1 cellular context compared by ENCODE assay signal in the genomic region with DNA sequence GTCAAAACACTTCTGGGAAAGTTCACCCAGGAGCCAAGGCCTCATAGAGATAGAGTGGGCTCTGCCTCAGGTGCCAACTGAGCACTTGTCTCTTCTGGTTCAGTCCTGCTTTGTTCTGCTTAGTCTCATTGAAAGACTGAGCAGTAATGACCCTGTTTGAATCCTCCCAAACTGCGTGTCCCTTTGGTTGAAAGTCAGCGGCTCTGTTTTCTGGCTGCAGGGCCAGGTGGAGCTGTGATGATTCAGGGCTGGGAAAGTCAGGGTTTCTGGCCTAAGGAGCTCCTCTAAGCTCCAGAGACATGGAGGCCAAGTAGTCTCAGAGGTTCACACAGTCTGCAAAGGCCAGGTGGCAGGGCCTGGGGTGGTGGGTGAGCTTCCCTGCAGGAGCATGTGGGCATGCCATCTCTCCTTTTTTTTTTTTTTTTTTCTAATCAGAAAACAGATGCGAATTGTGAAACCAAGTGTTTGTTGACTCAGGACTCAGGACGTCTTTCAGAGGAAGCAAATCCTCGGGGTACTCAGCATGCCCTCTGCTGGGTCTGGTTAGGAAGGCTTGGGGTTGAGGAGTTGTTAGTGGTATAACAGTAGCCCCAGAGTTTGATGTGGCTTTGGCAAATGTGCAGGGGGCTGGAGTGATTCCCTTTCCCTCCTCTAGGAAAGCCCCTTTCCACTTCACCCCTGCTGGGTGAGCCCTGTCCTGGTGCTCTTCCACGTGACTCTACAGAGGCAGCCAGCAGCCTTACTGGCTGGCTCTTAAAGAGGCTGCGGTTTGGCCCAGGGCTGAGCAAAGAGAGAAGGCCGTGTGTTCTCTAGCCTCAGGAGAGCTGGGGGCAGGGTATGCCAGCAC.
A peak's percentile ranks its signal among the peaks of the same experiment; 100 is the strongest.
TF ChIP-seq lines count a peak whose summit lies in the region.

No MANE protein-coding gene starts in this region.

TF ChIP-seq in HepG2, 621 proteins besides CTCF, POLR2A, EP300 and RAD21 (continued from another document and continues in another):
- 0 out of 2 replicates have a peak, but pooled peaks have one; percentile 5 for TF ChIP-seq ZNF879 (CRISPR knock-in tag; IDR thresholded peaks at IDR 0.05)
- peak; percentile 14; the same call in 1 of the 2 replicates for TF ChIP-seq PITX1 (CRISPR knock-in tag; IDR thresholded peaks at IDR 0.05)
- no peak for TF ChIP-seq RFX1 (IDR thresholded peaks at IDR 0.05)
- TF ChIP-seq ZNF329 (CRISPR knock-in tag; IDR thresholded peaks at IDR 0.05; ENCODE audit: low read depth) = no peak
- peak; percentile 36; the same call in 1 of the 2 replicates for TF ChIP-seq SALL1 (CRISPR knock-in tag; IDR thresholded peaks at IDR 0.05)
- TF ChIP-seq KLF16 (CRISPR knock-in tag; IDR thresholded peaks at IDR 0.05) = no peak
- TF ChIP-seq JARID2 (CRISPR knock-in tag; IDR thresholded peaks at IDR 0.05; ENCODE audit: insufficient replicate concordance) = no peak
- no peak for TF ChIP-seq NCOR1 (IDR thresholded peaks at IDR 0.05; ENCODE audit: borderline replicate concordance, low read length)
- no peak for TF ChIP-seq ZNF326 (CRISPR knock-in tag; IDR thresholded peaks at IDR 0.05; ENCODE audit: borderline replicate concordance)
- TF ChIP-seq GATAD2A (CRISPR knock-in tag; IDR thresholded peaks at IDR 0.05) = peak; percentile 78
- no peak for TF ChIP-seq ZSCAN12 (CRISPR knock-in tag; IDR thresholded peaks at IDR 0.05)
- TF ChIP-seq CENPX (CRISPR knock-in tag; IDR thresholded peaks at IDR 0.05) = no peak
- TF ChIP-seq, protein P1, sequence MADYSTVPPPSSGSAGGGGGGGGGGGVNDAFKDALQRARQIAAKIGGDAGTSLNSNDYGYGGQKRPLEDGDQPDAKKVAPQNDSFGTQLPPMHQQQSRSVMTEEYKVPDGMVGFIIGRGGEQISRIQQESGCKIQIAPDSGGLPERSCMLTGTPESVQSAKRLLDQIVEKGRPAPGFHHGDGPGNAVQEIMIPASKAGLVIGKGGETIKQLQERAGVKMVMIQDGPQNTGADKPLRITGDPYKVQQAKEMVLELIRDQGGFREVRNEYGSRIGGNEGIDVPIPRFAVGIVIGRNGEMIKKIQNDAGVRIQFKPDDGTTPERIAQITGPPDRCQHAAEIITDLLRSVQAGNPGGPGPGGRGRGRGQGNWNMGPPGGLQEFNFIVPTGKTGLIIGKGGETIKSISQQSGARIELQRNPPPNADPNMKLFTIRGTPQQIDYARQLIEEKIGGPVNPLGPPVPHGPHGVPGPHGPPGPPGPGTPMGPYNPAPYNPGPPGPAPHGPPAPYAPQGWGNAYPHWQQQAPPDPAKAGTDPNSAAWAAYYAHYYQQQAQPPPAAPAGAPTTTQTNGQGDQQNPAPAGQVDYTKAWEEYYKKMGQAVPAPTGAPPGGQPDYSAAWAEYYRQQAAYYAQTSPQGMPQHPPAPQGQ (CRISPR knock-in tag; IDR thresholded peaks at IDR 0.05; ENCODE audit: borderline replicate concordance) = no peak
- no peak for TF ChIP-seq TEAD2 (CRISPR knock-in tag; IDR thresholded peaks at IDR 0.05)
- no peak; the same call in 1 of the 2 replicates for TF ChIP-seq GATAD1 (CRISPR knock-in tag; IDR thresholded peaks at IDR 0.05)
- peak; percentile 50 for TF ChIP-seq XRCC5 (optimal IDR thresholded peaks at IDR 0.05; ENCODE audit: low read length)
- no peak for TF ChIP-seq ZFX (CRISPR knock-in tag; IDR thresholded peaks at IDR 0.05; ENCODE audit: low read depth)
- TF ChIP-seq ZNF792 (CRISPR knock-in tag; IDR thresholded peaks at IDR 0.05) = no peak
- TF ChIP-seq SUZ12 (IDR thresholded peaks at IDR 0.05; ENCODE audit: low read depth, low read length) = no peak
- TF ChIP-seq ZNF562 (CRISPR knock-in tag; IDR thresholded peaks at IDR 0.05; ENCODE audit: borderline replicate concordance) = no peak
- TF ChIP-seq ZNF598 (CRISPR knock-in tag; IDR thresholded peaks at IDR 0.05; ENCODE audit: borderline replicate concordance) = peak; percentile 54; the same call in 1 of the 2 replicates
- TF ChIP-seq MAFK (conservative IDR thresholded peaks at IDR 0.05 in 1 of 2, IDR thresholded peaks at IDR 0.05 in 1 of 2; ENCODE audit: low read length in 2 of 2) = no peak
- no peak for TF ChIP-seq MTA3 (CRISPR knock-in tag; IDR thresholded peaks at IDR 0.05)
- no peak for TF ChIP-seq NR2F6 (IDR thresholded peaks at IDR 0.05)
- no peak for TF ChIP-seq NR2F6 (CRISPR knock-in tag; IDR thresholded peaks at IDR 0.05)
- TF ChIP-seq KDM3A (CRISPR knock-in tag; IDR thresholded peaks at IDR 0.05; ENCODE audit: low read depth) = no peak; the same call in 1 of the 2 replicates
- TF ChIP-seq SKI (IDR thresholded peaks at IDR 0.05; ENCODE audit: partially characterized antibody) = no peak
- no peak for TF ChIP-seq ADNP (CRISPR knock-in tag; IDR thresholded peaks at IDR 0.05)
- no peak for TF ChIP-seq HIVEP1 (CRISPR knock-in tag; IDR thresholded peaks at IDR 0.05)
- no peak for TF ChIP-seq NFE2L1 (CRISPR knock-in tag; IDR thresholded peaks at IDR 0.05; ENCODE audit: borderline replicate concordance)
- TF ChIP-seq MYNN (CRISPR knock-in tag; IDR thresholded peaks at IDR 0.05; ENCODE audit: low read depth) = no peak
- no peak; the same call in none of the 2 replicates for TF ChIP-seq ZMYM4 (CRISPR knock-in tag; IDR thresholded peaks at IDR 0.05)
- TF ChIP-seq, protein P2, sequence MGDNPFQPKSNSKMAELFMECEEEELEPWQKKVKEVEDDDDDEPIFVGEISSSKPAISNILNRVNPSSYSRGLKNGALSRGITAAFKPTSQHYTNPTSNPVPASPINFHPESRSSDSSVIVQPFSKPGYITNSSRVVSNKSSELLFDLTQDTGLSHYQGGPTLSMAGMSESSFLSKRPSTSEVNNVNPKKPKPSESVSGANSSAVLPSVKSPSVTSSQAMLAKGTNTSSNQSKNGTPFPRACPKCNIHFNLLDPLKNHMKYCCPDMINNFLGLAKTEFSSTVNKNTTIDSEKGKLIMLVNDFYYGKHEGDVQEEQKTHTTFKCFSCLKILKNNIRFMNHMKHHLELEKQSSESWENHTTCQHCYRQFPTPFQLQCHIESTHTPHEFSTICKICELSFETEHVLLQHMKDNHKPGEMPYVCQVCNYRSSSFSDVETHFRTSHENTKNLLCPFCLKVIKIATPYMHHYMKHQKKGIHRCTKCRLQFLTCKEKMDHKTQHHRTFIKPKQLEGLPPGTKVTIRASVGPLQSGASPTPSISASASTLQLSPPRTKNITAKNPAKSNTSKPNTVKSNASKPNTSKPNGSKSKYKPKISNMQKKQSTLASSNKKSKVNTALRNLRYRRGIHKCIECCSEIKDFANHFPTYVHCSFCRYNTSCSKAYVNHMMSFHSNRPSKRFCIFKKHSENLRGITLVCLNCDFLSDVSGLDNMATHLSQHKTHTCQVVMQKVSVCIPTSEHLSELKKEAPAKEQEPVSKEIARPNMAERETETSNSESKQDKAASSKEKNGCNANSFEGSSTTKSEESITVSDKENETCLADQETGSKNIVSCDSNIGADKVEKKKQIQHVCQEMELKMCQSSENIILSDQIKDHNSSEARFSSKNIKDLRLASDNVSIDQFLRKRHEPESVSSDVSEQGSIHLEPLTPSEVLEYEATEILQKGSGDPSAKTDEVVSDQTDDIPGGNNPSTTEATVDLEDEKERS (CRISPR knock-in tag; IDR thresholded peaks at IDR 0.05) = peak; percentile 51; the same call in 1 of the 2 replicates
- TF ChIP-seq ZNF207 (IDR thresholded peaks at IDR 0.05; ENCODE audit: borderline replicate concordance) = no peak
- TF ChIP-seq, protein P3, sequence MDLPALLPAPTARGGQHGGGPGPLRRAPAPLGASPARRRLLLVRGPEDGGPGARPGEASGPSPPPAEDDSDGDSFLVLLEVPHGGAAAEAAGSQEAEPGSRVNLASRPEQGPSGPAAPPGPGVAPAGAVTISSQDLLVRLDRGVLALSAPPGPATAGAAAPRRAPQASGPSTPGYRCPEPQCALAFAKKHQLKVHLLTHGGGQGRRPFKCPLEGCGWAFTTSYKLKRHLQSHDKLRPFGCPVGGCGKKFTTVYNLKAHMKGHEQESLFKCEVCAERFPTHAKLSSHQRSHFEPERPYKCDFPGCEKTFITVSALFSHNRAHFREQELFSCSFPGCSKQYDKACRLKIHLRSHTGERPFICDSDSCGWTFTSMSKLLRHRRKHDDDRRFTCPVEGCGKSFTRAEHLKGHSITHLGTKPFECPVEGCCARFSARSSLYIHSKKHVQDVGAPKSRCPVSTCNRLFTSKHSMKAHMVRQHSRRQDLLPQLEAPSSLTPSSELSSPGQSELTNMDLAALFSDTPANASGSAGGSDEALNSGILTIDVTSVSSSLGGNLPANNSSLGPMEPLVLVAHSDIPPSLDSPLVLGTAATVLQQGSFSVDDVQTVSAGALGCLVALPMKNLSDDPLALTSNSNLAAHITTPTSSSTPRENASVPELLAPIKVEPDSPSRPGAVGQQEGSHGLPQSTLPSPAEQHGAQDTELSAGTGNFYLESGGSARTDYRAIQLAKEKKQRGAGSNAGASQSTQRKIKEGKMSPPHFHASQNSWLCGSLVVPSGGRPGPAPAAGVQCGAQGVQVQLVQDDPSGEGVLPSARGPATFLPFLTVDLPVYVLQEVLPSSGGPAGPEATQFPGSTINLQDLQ (CRISPR knock-in tag; IDR thresholded peaks at IDR 0.05) = 0 out of 2 replicates have a peak, but pooled peaks have one; percentile 55
- TF ChIP-seq, protein P4, sequence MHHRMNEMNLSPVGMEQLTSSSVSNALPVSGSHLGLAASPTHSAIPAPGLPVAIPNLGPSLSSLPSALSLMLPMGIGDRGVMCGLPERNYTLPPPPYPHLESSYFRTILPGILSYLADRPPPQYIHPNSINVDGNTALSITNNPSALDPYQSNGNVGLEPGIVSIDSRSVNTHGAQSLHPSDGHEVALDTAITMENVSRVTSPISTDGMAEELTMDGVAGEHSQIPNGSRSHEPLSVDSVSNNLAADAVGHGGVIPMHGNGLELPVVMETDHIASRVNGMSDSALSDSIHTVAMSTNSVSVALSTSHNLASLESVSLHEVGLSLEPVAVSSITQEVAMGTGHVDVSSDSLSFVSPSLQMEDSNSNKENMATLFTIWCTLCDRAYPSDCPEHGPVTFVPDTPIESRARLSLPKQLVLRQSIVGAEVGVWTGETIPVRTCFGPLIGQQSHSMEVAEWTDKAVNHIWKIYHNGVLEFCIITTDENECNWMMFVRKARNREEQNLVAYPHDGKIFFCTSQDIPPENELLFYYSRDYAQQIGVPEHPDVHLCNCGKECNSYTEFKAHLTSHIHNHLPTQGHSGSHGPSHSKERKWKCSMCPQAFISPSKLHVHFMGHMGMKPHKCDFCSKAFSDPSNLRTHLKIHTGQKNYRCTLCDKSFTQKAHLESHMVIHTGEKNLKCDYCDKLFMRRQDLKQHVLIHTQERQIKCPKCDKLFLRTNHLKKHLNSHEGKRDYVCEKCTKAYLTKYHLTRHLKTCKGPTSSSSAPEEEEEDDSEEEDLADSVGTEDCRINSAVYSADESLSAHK (CRISPR knock-in tag; IDR thresholded peaks at IDR 0.05; ENCODE audit: borderline replicate concordance) = no peak
- TF ChIP-seq KLF6 (CRISPR knock-in tag; IDR thresholded peaks at IDR 0.05) = no peak
- TF ChIP-seq, protein P5, sequence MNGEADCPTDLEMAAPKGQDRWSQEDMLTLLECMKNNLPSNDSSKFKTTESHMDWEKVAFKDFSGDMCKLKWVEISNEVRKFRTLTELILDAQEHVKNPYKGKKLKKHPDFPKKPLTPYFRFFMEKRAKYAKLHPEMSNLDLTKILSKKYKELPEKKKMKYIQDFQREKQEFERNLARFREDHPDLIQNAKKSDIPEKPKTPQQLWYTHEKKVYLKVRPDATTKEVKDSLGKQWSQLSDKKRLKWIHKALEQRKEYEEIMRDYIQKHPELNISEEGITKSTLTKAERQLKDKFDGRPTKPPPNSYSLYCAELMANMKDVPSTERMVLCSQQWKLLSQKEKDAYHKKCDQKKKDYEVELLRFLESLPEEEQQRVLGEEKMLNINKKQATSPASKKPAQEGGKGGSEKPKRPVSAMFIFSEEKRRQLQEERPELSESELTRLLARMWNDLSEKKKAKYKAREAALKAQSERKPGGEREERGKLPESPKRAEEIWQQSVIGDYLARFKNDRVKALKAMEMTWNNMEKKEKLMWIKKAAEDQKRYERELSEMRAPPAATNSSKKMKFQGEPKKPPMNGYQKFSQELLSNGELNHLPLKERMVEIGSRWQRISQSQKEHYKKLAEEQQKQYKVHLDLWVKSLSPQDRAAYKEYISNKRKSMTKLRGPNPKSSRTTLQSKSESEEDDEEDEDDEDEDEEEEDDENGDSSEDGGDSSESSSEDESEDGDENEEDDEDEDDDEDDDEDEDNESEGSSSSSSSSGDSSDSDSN (CRISPR knock-in tag; IDR thresholded peaks at IDR 0.05) = peak; percentile 36; the same call in 1 of the 2 replicates
- TF ChIP-seq, protein P6, sequence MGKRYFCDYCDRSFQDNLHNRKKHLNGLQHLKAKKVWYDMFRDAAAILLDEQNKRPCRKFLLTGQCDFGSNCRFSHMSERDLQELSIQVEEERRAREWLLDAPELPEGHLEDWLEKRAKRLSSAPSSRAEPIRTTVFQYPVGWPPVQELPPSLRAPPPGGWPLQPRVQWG (CRISPR knock-in tag; IDR thresholded peaks at IDR 0.05; ENCODE audit: borderline replicate concordance, low read depth) = no peak
- no peak for TF ChIP-seq NFYC (CRISPR knock-in tag; IDR thresholded peaks at IDR 0.05)
- TF ChIP-seq POLR2AphosphoS2 (IDR thresholded peaks at IDR 0.05; ENCODE audit: low read depth, low read length) = no peak
- TF ChIP-seq PRPF4 (IDR thresholded peaks at IDR 0.05; ENCODE audit: low read depth, low read length, poor library complexity, severe bottlenecking) = no peak
- TF ChIP-seq MED13 (CRISPR knock-in tag; IDR thresholded peaks at IDR 0.05) = no peak
- TF ChIP-seq, protein P7, sequence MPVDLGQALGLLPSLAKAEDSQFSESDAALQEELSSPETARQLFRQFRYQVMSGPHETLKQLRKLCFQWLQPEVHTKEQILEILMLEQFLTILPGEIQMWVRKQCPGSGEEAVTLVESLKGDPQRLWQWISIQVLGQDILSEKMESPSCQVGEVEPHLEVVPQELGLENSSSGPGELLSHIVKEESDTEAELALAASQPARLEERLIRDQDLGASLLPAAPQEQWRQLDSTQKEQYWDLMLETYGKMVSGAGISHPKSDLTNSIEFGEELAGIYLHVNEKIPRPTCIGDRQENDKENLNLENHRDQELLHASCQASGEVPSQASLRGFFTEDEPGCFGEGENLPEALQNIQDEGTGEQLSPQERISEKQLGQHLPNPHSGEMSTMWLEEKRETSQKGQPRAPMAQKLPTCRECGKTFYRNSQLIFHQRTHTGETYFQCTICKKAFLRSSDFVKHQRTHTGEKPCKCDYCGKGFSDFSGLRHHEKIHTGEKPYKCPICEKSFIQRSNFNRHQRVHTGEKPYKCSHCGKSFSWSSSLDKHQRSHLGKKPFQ (CRISPR knock-in tag; IDR thresholded peaks at IDR 0.05; ENCODE audit: insufficient replicate concordance) = peak; percentile 60
- TF ChIP-seq, protein P8, sequence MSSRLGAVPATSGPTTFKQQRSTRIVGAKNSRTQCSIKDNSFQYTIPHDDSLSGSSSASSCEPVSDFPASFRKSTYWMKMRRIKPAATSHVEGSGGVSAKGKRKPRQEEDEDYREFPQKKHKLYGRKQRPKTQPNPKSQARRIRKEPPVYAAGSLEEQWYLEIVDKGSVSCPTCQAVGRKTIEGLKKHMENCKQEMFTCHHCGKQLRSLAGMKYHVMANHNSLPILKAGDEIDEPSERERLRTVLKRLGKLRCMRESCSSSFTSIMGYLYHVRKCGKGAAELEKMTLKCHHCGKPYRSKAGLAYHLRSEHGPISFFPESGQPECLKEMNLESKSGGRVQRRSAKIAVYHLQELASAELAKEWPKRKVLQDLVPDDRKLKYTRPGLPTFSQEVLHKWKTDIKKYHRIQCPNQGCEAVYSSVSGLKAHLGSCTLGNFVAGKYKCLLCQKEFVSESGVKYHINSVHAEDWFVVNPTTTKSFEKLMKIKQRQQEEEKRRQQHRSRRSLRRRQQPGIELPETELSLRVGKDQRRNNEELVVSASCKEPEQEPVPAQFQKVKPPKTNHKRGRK (CRISPR knock-in tag; IDR thresholded peaks at IDR 0.05) = no peak
- TF ChIP-seq ZNF841 (CRISPR knock-in tag; IDR thresholded peaks at IDR 0.05; ENCODE audit: borderline replicate concordance) = no peak
- no peak for TF ChIP-seq YY1 (IDR thresholded peaks at IDR 0.05; ENCODE audit: insufficient read depth, insufficient replicate concordance, low read depth, low read length)
